Comparison of ENCODE assay signal across 25 cellular contexts in the genomic region with DNA sequence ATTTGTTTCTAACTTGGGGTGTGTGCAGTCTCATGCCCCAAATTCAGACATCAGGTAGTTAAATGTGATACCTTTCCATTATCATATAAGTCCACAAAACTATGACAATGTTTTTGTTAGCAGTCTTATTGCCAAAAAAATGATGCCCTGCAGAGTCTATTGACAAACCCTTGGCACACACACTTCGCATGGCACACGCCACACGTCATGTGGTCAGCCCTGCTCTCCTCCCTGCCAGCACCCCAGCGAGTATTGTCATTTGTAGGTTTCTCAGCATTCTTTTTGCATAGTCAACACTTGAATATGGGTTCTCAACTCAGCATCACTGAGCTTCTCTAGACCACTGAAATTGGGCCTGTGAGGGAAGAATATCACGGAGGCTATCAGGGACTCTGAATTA.
"Had no signal": no experiment of that assay in that cellular context is flagged by ENCODE, and none has a peak within 500 bp of the region (broad histone marks: within the 10 kb centered on the region; RNA-seq: fewer than 3 reads in every experiment).

No MANE protein-coding gene starts in this region.

- H3K27me3 ChIP-seq: colonic mucosa, esophagus squamous epithelium, gastrocnemius medialis, heart right ventricle had no signal

- DNase-seq: colonic mucosa; cortex of kidney; effector CD8-positive, alpha-beta T cell; effector memory CD8-positive, alpha-beta T cell; endodermal cell; erythroblast; esophagus squamous epithelium; foreskin fibroblast; foreskin melanocyte; gastrocnemius medialis; glutamatergic neuron; head of caudate nucleus; heart right ventricle; hippocampal formation; left cardiac atrium; left ventricle myocardium inferior; lower lobe of right lung; mesenchymal stem cell; midbrain; naive thymus-derived CD4-positive, alpha-beta T cell had no signal

- H3K27ac ChIP-seq: colonic mucosa, epithelial cell of prostate, esophagus squamous epithelium, gastrocnemius medialis, heart right ventricle, left ventricle myocardium inferior, lower lobe of right lung had no signal

- H3K9me3 ChIP-seq: colonic mucosa, esophagus squamous epithelium, gastrocnemius medialis, heart right ventricle, left ventricle myocardium inferior, lower lobe of right lung had no signal

- FAIRE-seq: endometrium, islet of Langerhans, keratinocyte had no signal

- H3K4me3 ChIP-seq: colonic mucosa, esophagus squamous epithelium, gastrocnemius medialis, heart right ventricle, left ventricle myocardium inferior, lower lobe of right lung had no signal

- H3K36me3 ChIP-seq: colonic mucosa, esophagus squamous epithelium, gastrocnemius medialis, heart right ventricle, left ventricle myocardium inferior, lower lobe of right lung had no signal

- H3K4me1 ChIP-seq: colonic mucosa, esophagus squamous epithelium, gastrocnemius medialis, heart right ventricle, left ventricle myocardium inferior, lower lobe of right lung had no signal

- ATAC-seq: effector memory CD8-positive, alpha-beta T cell; esophagus mucosa; gastrocnemius medialis; heart right ventricle; lower lobe of right lung; naive thymus-derived CD4-positive, alpha-beta T cell had no signal
